ENCODE assay signal across 8 cellular contexts in genomic region chr1:15803380-15803779, GRCh38. TPM values are rescaled to one million over a fixed set of nuclear protein-coding genes. Genes with fewer than 3 reads are reported as not detected.
A peak's percentile ranks its signal among the peaks of the same experiment; 100 is the strongest.
DNase-seq lines count a peak whose midpoint lies in the region; ATAC-seq and TF ChIP-seq lines count a peak whose summit lies in the region.

No MANE protein-coding gene starts in this region.

- H3K4me3 ChIP-seq in Loucy (ENCODE audit: low read length, poor library complexity, severe bottlenecking) (no peak overlapping the region), adrenal gland (no peak overlapping the region), mesendoderm (ENCODE audit: low read length) (no peak overlapping the region)

- H3K9ac ChIP-seq in Loucy (ENCODE audit: low read depth, low read length, poor library complexity, severe bottlenecking) (no peak overlapping the region), mesendoderm (ENCODE audit: low read length) (no peak overlapping the region)

- H3K36me3 ChIP-seq in Loucy (ENCODE audit: insufficient read depth, low read length) (no peaks in the 10 kb centered on the region), adrenal gland (replicated peaks in 1 of 2) (no peaks in the 10 kb centered on the region), mesendoderm (ENCODE audit: control insufficient read depth, insufficient read depth, low read length) (no peaks in the 10 kb centered on the region)

- intact Hi-C loops in adrenal gland (cut with DNase I), result loop anchor here in 1 of 2 donors (5.0 kb wide), 1 partner anchor 189 kb away; no protein-coding TSS in a partner anchor

- H3K9me3 ChIP-seq in Loucy (ENCODE audit: insufficient read depth, low read depth, low read length) (no peaks in the 10 kb centered on the region), adrenal gland (replicated peaks in 1 of 3) (no peaks in the 10 kb centered on the region)

- no peak overlapping the region for H3K18ac ChIP-seq in mesendoderm (ENCODE audit: low read length)

- no peak overlapping the region for H3K4ac ChIP-seq in mesendoderm (ENCODE audit: low read depth, low read length)

- no peak overlapping the region for H2BK5ac ChIP-seq in mesendoderm (ENCODE audit: low read length)

- H3K27me3 ChIP-seq in Loucy (ENCODE audit: insufficient read depth, low read length, poor library complexity, severe bottlenecking), result no peaks in the 10 kb centered on the region
- no peaks in the 10 kb centered on the region for H3K27me3 ChIP-seq in adrenal gland
- H3K27me3 ChIP-seq in mesendoderm (ENCODE audit: insufficient read depth, low read length, poor library complexity), result no peaks in the 10 kb centered on the region

- no peak for TF ChIP-seq POLR2A in adrenal gland (IDR thresholded peaks at IDR 0.05)

- H2BK15ac ChIP-seq in mesendoderm (replicated peaks; ENCODE audit: low read depth), result no peak overlapping the region

- peak overlapping the region; percentile 56 for H2BK120ac ChIP-seq in mesendoderm (ENCODE audit: low read depth, low read length)

- H4K20me1 ChIP-seq in Loucy (ENCODE audit: insufficient read depth, low read length, poor library complexity, severe bottlenecking), result no peaks in the 10 kb centered on the region

- no peak overlapping the region for H4K5ac ChIP-seq in mesendoderm (ENCODE audit: low read length)

- H3F3A ChIP-seq in Loucy (ENCODE audit: low read depth), result no peaks in the 10 kb centered on the region

- H3K23ac ChIP-seq in mesendoderm (ENCODE audit: low read length), result no peak overlapping the region

- H2AK5ac ChIP-seq in mesendoderm (ENCODE audit: low read length), result no peak overlapping the region

- H3K4me1 ChIP-seq in Loucy (ENCODE audit: insufficient read depth, low read length, poor library complexity, severe bottlenecking) (no peaks in the 10 kb centered on the region), adrenal gland (replicated peaks in 1 of 2) (peaks cover 15 to 20% of the 10 kb centered on the region in 2 donors), mesendoderm (ENCODE audit: control insufficient read depth, low read depth, low read length) (peaks cover 9% of the 10 kb centered on the region)

- DNase-seq in NCI-H2196 (lab: John Stamatoyannopoulos, UW; ENCODE audit: unreplicated experiment), result peak; percentile 29
- no peak for DNase-seq in NCI-H2196 treated with DMSO at 0.1 percent for 48 hours (lab: John Stamatoyannopoulos, UW; ENCODE audit: unreplicated experiment)
- DNase-seq in adrenal gland, result no peak
- DNase-seq in mesendoderm, result peak; percentile 76
- no peak for DNase-seq in mesenteric fat pad (ENCODE audit: low spot score)
- no peak for DNase-seq in HK-2 (ENCODE audit: unreplicated experiment)

- 35 to 37% (median 35%) methylated on average over 4 of the region's 4 CpGs for WGBS in adrenal gland, 4 donors
- no CpG with 5 or more reads among the region's 4 CpGs for WGBS in mesendoderm (ENCODE audit: extremely low coverage, insufficient coverage, low lambda C conversion rate)

- no peak for ATAC-seq in GM18873 (IDR thresholded peaks at IDR 0.05; ENCODE audit: low FRiP score, unreplicated experiment)

- H4K8ac ChIP-seq in mesendoderm (ENCODE audit: low read depth, low read length), result no peak overlapping the region

- no peak overlapping the region for H3K27ac ChIP-seq in adrenal gland
- peak overlapping the region; percentile 33 for H3K27ac ChIP-seq in mesendoderm (ENCODE audit: low read depth, low read length)

- H3K79me1 ChIP-seq in mesendoderm (ENCODE audit: low read length), result no peaks in the 10 kb centered on the region

- H3K4me2 ChIP-seq in Loucy (ENCODE audit: low read depth, low read length, poor library complexity, severe bottlenecking) (no peak overlapping the region), mesendoderm (ENCODE audit: low read length) (no peak overlapping the region)

- TF ChIP-seq CTCF in Loucy (conservative IDR thresholded peaks at IDR 0.05; ENCODE audit: low read length) (peak; percentile 62), adrenal gland (IDR thresholded peaks at IDR 0.05) (peak; percentile 5 to 43 (median 40))

- H3K79me2 ChIP-seq in Loucy (ENCODE audit: insufficient read depth, low read length) (no peaks in the 10 kb centered on the region), mesendoderm (ENCODE audit: control insufficient read depth, insufficient read depth, low read length) (no peaks in the 10 kb centered on the region)

- no peak overlapping the region for H2AFZ ChIP-seq in Loucy (ENCODE audit: low read length)

- H3K9me2 ChIP-seq in Loucy (replicated peaks; ENCODE audit: low read depth, low read length), result no peaks in the 10 kb centered on the region

- H3K56ac ChIP-seq in mesendoderm (ENCODE audit: low read length), result no peak overlapping the region

RNA-seq across cellular contexts. Expression of gene UQCRHL, which starts 4.1 kb away (rescaled TPM):
- 1 to 10 TPM in 1 of 8 donors, under 1 TPM in 7; 0.24 to 1.0 (median 0.71) TPM for total RNA-seq in adrenal gland
- 1 to 10 TPM; 1.2 to 4.5 (median 2.3) TPM for polyA plus RNA-seq in adrenal gland
- 3.9 TPM for polyA plus RNA-seq in mesendoderm (2013, experiment 1 of 2)
- polyA plus RNA-seq in mesendoderm (2013, experiment 2 of 2), result 4.1 TPM
- 1.3 TPM for total RNA-seq in mesenteric fat pad

RNA-seq across cellular contexts. Expression of gene SPEN, which starts 44.1 kb away (rescaled TPM):
- total RNA-seq in adrenal gland (10 to 100 TPM; 24.5 to 51.2 (median 35.1) TPM), mesenteric fat pad (92.0 TPM)
- polyA plus RNA-seq in adrenal gland, result 10 to 100 TPM; 16.4 to 31.2 (median 18.8) TPM
- polyA plus RNA-seq in mesendoderm (2013, experiment 1 of 2), result 15.8 TPM
- 15.8 TPM for polyA plus RNA-seq in mesendoderm (2013, experiment 2 of 2)

RNA-seq across cellular contexts. Expression of gene FBLIM1, which starts 44.8 kb away (rescaled TPM):
- total RNA-seq in adrenal gland (100 to 1,000 TPM in 1 of 8 donors, 10 to 100 TPM in 7; 29.0 to 103 (median 51.1) TPM), mesenteric fat pad (34.5 TPM)
- 10 to 100 TPM; 16.0 to 50.1 (median 40.5) TPM for polyA plus RNA-seq in adrenal gland
- polyA plus RNA-seq in mesendoderm (2013, experiment 1 of 2), result 54.2 TPM
- polyA plus RNA-seq in mesendoderm (2013, experiment 2 of 2), result 56.7 TPM

Comparison
In these comparisons a context has a peak if more than half of its experiments do, and no peak if none do; other contexts are left out.
1. DNase-seq: peak in NCI-H2196 (single experiment) and mesendoderm (single experiment); none in NCI-H2196 treated with DMSO at 0.1 percent for 48 hours (single experiment), adrenal gland (0 of 7), mesenteric fat pad (single experiment) and HK-2 (single experiment).